In genomic region chr14:67444395-67444794, GRCh38 we compare ENCODE assay signal across 1 cellular context.
TF ChIP-seq lines count a peak whose summit lies in the region.

No MANE protein-coding gene starts in this region.

TF ChIP-seq in H1, 55 proteins besides CTCF, POLR2A, EP300 and RAD21:
- TF ChIP-seq POU5F1 (IDR thresholded peaks at IDR 0.05; ENCODE audit: low read depth, low read length) (0 out of 2 replicates have a peak, but pooled peaks have one; percentile 29), RFX5 (IDR thresholded peaks at IDR 0.05; ENCODE audit: borderline replicate concordance, low read depth, low read length) (no peak), JUND (IDR thresholded peaks at IDR 0.05; ENCODE audit: low read length) (peak; percentile 12; the same call in 1 of the 2 replicates), TBP (IDR thresholded peaks at IDR 0.05; ENCODE audit: low read depth, low read length) (no peak), BRCA1 (IDR thresholded peaks at IDR 0.05; ENCODE audit: low read depth, low read length) (no peak)
